18 cellular contexts compared by ENCODE assay signal in genomic region chr12:76260390-76260748, GRCh38.
DNase-seq lines count a peak whose midpoint lies in the region; ATAC-seq and TF ChIP-seq lines count a peak whose summit lies in the region.
"Had no signal": no experiment of that assay in that cellular context is flagged by ENCODE, and none has a peak within 500 bp of the region (broad histone marks: within the 10 kb centered on the region; RNA-seq: fewer than 3 reads in every experiment).

No MANE protein-coding gene starts in this region.

- 16% methylated on average over 1 of the region's 1 CpG for whole genome bisulfite sequencing in prostate gland

- TF ChIP-seq CTCF in fibroblast of lung (conservative IDR thresholded peaks at IDR 0.05 in 1 of 2, IDR thresholded peaks at IDR 0.05 in 1 of 2; ENCODE audit: low read depth in 1 of 2, low read length in 2 of 2), result no peak
- no peak for TF ChIP-seq CTCF in prostate gland (IDR thresholded peaks at IDR 0.05)
- no peak for TF ChIP-seq CTCF in neural progenitor cell (IDR thresholded peaks at IDR 0.05)
- TF ChIP-seq CTCF in natural killer cell (IDR thresholded peaks at IDR 0.05), result no peak

- peaks cover 27% of the 10 kb centered on the region for H3F3A ChIP-seq in neural progenitor cell (ENCODE audit: low read depth)

- H3K4me1 Mint-ChIP-seq in neural progenitor cell, result peaks cover 23% of the 10 kb centered on the region
- no peaks in the 10 kb centered on the region for H3K4me1 Mint-ChIP-seq in natural killer cell

- no peak overlapping the region for H3K27ac Mint-ChIP-seq in neural progenitor cell
- H3K27ac Mint-ChIP-seq in natural killer cell, result no peak overlapping the region

- H3K4me2 ChIP-seq in fibroblast of lung (ENCODE audit: extremely low read depth, insufficient read depth, low read length) (peak overlapping the region; percentile 75), neural progenitor cell (no peak overlapping the region)

- H3K9me3 ChIP-seq in adipocyte (ENCODE audit: control insufficient read depth, low read length), result peaks cover 7% of the 10 kb centered on the region
- no peaks in the 10 kb centered on the region for H3K9me3 ChIP-seq in fibroblast of lung (ENCODE audit: control insufficient read depth, insufficient read depth, low read depth, low read length)
- H3K9me3 ChIP-seq in prostate gland, result no peaks in the 10 kb centered on the region
- no peaks in the 10 kb centered on the region for H3K9me3 ChIP-seq in neural progenitor cell (ENCODE audit: low read depth)
- H3K9me3 ChIP-seq: neutrophil had no signal

- ATAC-seq in natural killer cell (no peak), GM18868 (IDR thresholded peaks at IDR 0.05; ENCODE audit: unreplicated experiment) (no peak)
- ATAC-seq: HCT116; stimulated activated naive CD8-positive, alpha-beta T cell treated with anti-CD3 and anti-CD28 coated beads, Interleukin-15, Interleukin-2, amounts not matched to agents 100 U/mL and 50 U/mL, for 24 hours had no signal

- H3K4me1 ChIP-seq in adipocyte (ENCODE audit: control insufficient read depth, insufficient read depth, low read length), result peaks cover 58% of the 10 kb centered on the region
- H3K4me1 ChIP-seq in fibroblast of lung (ENCODE audit: control insufficient read depth, extremely low read depth, insufficient read depth, low read length), result peaks cover 9% of the 10 kb centered on the region
- no peaks in the 10 kb centered on the region for H3K4me1 ChIP-seq in prostate gland (replicated peaks)
- H3K4me1 ChIP-seq in neural progenitor cell, result peaks cover 28% of the 10 kb centered on the region

- H3K36me3 ChIP-seq in adipocyte (ENCODE audit: control insufficient read depth, insufficient read depth, low read length, severe bottlenecking), result no peaks in the 10 kb centered on the region
- no peaks in the 10 kb centered on the region for H3K36me3 ChIP-seq in fibroblast of lung (ENCODE audit: control insufficient read depth, insufficient read depth, low read length)
- H3K36me3 ChIP-seq in prostate gland, result no peaks in the 10 kb centered on the region
- H3K36me3 ChIP-seq in neural progenitor cell, result no peaks in the 10 kb centered on the region
- H3K36me3 ChIP-seq: cardiac muscle cell, neutrophil had no signal

- H2AFZ ChIP-seq in fibroblast of lung (ENCODE audit: low read length), result no peak overlapping the region
- H2AFZ ChIP-seq in neural progenitor cell (replicated peaks), result no peak overlapping the region

- DNase-seq in ELR (ENCODE audit: low read depth), result peak; percentile 62
- DNase-seq in adipocyte (ENCODE audit: low read depth), result peak; percentile 58
- peak; percentile 65 to 68 for DNase-seq in fibroblast of lung (ENCODE audit: low read depth in 2 of 2)
- DNase-seq in prostate gland (ENCODE audit: low spot score), result peak; percentile 42
- no peak for DNase-seq in neural progenitor cell (ENCODE audit: low spot score)
- no peak for DNase-seq in natural killer cell
- no peak for DNase-seq in GM19238 (ENCODE audit: insufficient read length, low spot score)
- DNase-seq: activated naive CD4-positive, alpha-beta T cell; Kasumi-1; NCI-H187 treated with DMSO at 0.1 percent for 48 hours; NCI-H526; small intestine; stimulated activated naive CD8-positive, alpha-beta T cell treated with anti-CD3 and anti-CD28 coated beads, Interleukin-15, Interleukin-2, amounts not matched to agents 100 U/mL and 50 U/mL, for 24 hours; T-helper 1 cell had no signal

- peaks cover 7% of the 10 kb centered on the region for H3K79me2 ChIP-seq in fibroblast of lung (ENCODE audit: control insufficient read depth, insufficient read depth, low read length)
- H3K79me2 ChIP-seq in neural progenitor cell (ENCODE audit: low read depth), result no peaks in the 10 kb centered on the region

- H3K36me3 Mint-ChIP-seq in neural progenitor cell (peaks cover 2% of the 10 kb centered on the region), natural killer cell (no peaks in the 10 kb centered on the region)

- H3K4me3 Mint-ChIP-seq in neural progenitor cell, result no peak overlapping the region
- H3K4me3 Mint-ChIP-seq in natural killer cell, result no peak overlapping the region

- no peaks in the 10 kb centered on the region for H4K20me1 ChIP-seq in fibroblast of lung (ENCODE audit: control insufficient read depth, extremely low read depth, insufficient read depth, low read length)
- no peaks in the 10 kb centered on the region for H4K20me1 ChIP-seq in neural progenitor cell (ENCODE audit: low read depth)

- H3K9ac ChIP-seq in adipocyte (ENCODE audit: low read length), result peak overlapping the region; percentile 80
- H3K9ac ChIP-seq in fibroblast of lung (ENCODE audit: insufficient read depth, low read length), result no peak overlapping the region
- no peak overlapping the region for H3K9ac ChIP-seq in neural progenitor cell

- H3K27me3 Mint-ChIP-seq in neural progenitor cell (ENCODE audit: insufficient read depth, low read depth) (peaks cover 11% of the 10 kb centered on the region), natural killer cell (ENCODE audit: low read depth in 2 of 2) (peaks cover 11 to 17% of the 10 kb centered on the region in 2 donors)

- H3K27me3 ChIP-seq in adipocyte (replicated peaks; ENCODE audit: control insufficient read depth, insufficient read depth, low read length) (no peaks in the 10 kb centered on the region), fibroblast of lung (ENCODE audit: control insufficient read depth, insufficient read depth, low read length) (no peaks in the 10 kb centered on the region), prostate gland (replicated peaks; ENCODE audit: insufficient read depth) (no peaks in the 10 kb centered on the region), neural progenitor cell (no peaks in the 10 kb centered on the region)
- H3K27me3 ChIP-seq: cardiac muscle cell had no signal

- no peak for TF ChIP-seq POLR2A in prostate gland (IDR thresholded peaks at IDR 0.05)

- H3K4me3 ChIP-seq in adipocyte (ENCODE audit: low read length) (peak overlapping the region; percentile 73), fibroblast of lung (replicated peaks in 1 of 4; ENCODE audit: control extremely low read depth in 1 of 4, insufficient read depth in 1 of 4, low read depth in 3 of 4, low read length in 4 of 4) (peak overlapping the region; percentile 14 to 62 (median 32)), prostate gland (no peak overlapping the region), neural progenitor cell (no peak overlapping the region)
- H3K4me3 ChIP-seq: cardiac muscle cell had no signal

- H3K27ac ChIP-seq in fibroblast of lung (ENCODE audit: insufficient read depth, low read length) (peak overlapping the region; percentile 75), prostate gland (peak overlapping the region; percentile 65 to 72), neural progenitor cell (no peak overlapping the region)
- H3K27ac ChIP-seq: cardiac muscle cell, neutrophil had no signal

- H3K9me3 Mint-ChIP-seq in neural progenitor cell (peaks cover 13% of the 10 kb centered on the region), natural killer cell (no peaks in the 10 kb centered on the region)

- intact Hi-C loops in prostate gland (cut with DNase I) (no loop called here), natural killer cell (cut with micrococcal nuclease) (no loop called here)

Comparison
In these comparisons a context has a peak if more than half of its experiments do, and no peak if none do; other contexts are left out.
1. DNase-seq: peak in ELR (single experiment), adipocyte (single experiment), fibroblast of lung (2 of 2) and prostate gland (single experiment); none in neural progenitor cell (single experiment), natural killer cell (single experiment) and GM19238 (single experiment).
2. H3K4me3 ChIP-seq: peak in adipocyte (single experiment) and fibroblast of lung (4 of 4); none in prostate gland (0 of 2) and neural progenitor cell (single experiment).